11 cellular contexts compared by ENCODE assay signal in the genomic region with DNA sequence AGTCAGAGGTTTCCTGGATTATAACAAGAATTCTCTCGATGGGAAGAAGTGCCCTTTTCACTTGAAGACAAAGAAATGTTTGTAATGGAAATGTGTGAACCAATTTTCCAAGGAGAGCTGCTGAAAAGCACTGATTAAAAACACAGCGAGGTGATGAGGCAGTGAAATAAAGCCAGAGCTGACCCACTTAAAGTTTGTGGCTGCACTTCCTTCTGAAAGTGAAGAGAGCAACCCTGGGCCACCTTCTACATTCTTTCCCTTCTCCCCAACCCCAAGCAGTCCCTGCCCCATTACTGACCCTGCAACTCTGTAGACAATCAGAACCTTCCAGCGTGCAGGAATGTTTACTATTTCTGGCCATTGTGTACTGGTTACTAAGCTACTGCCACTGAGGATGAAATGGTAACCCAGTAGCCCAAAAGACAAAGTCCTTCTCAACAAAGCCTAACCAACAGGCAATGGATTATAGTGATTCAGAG.
DNase-seq lines count a peak whose midpoint lies in the region; ATAC-seq and TF ChIP-seq lines count a peak whose summit lies in the region.
"Had no signal": no experiment of that assay in that cellular context is flagged by ENCODE, and none has a peak within 500 bp of the region (broad histone marks: within the 10 kb centered on the region; RNA-seq: fewer than 3 reads in every experiment).

No MANE protein-coding gene starts in this region.

- H3K27me3 ChIP-seq in gastroesophageal sphincter: no peaks in the 10 kb centered on the region
- no peaks in the 10 kb centered on the region for H3K27me3 ChIP-seq in tibial artery
- no peaks in the 10 kb centered on the region for H3K27me3 ChIP-seq in CD8-positive, alpha-beta T cell (ENCODE audit: insufficient read depth, low read length)
- no peaks in the 10 kb centered on the region for H3K27me3 ChIP-seq in adrenal gland

- no peaks in the 10 kb centered on the region for H3K9me3 Mint-ChIP-seq in mesothelial cell of epicardium
- H3K9me3 Mint-ChIP-seq in CD8-positive, alpha-beta T cell: no peaks in the 10 kb centered on the region
- H3K9me3 Mint-ChIP-seq: activated T-cell treated with anti-CD3 and anti-CD28 coated beads, Interleukin-2, amount 50 U/mL, for 4 hours; dendritic cell treated with granulocyte-macrophage colony-stimulating factor and Interleukin-4, amounts not matched to agents 40 ng/mL and 50 ng/mL, for 4 days; stimulated activated naive CD8-positive, alpha-beta T cell treated with anti-CD3 and anti-CD28 coated beads, Interleukin-15, Interleukin-2, amounts not matched to agents 100 ng/mL and 50 ng/mL, for 24 hours had no signal

- no peaks in the 10 kb centered on the region for H3K27me3 Mint-ChIP-seq in mesothelial cell of epicardium (ENCODE audit: low read depth)
- no peaks in the 10 kb centered on the region for H3K27me3 Mint-ChIP-seq in CD8-positive, alpha-beta T cell (ENCODE audit: low read depth)
- H3K27me3 Mint-ChIP-seq: dendritic cell treated with granulocyte-macrophage colony-stimulating factor and Interleukin-4, amounts not matched to agents 40 ng/mL and 50 ng/mL, for 4 days; stimulated activated naive CD8-positive, alpha-beta T cell treated with anti-CD3 and anti-CD28 coated beads, Interleukin-15, Interleukin-2, amounts not matched to agents 100 ng/mL and 50 ng/mL, for 24 hours had no signal

- intact Hi-C loops in tibial artery (cut with DNase I; ENCODE audit: low total_unique reads): no loop called here
- intact Hi-C loops in CD8-positive, alpha-beta T cell (cut with DNase I, micrococcal nuclease): no loop called here
- intact Hi-C loops in adrenal gland (cut with DNase I): no loop called here

- H3K4me1 ChIP-seq in gastroesophageal sphincter (peaks cover 5 to 61% (median 12%) of the 10 kb centered on the region in 3 donors), tibial artery (peaks cover 0 to 25% (median 11%) of the 10 kb centered on the region in 4 donors), adrenal gland (replicated peaks in 1 of 2) (peaks cover 0 to 7% of the 10 kb centered on the region in 2 donors)
- no peaks in the 10 kb centered on the region for H3K4me1 ChIP-seq in CD8-positive, alpha-beta T cell (ENCODE audit: insufficient read depth, low read length)

- peaks cover 44% of the 10 kb centered on the region for H3K4me1 Mint-ChIP-seq in mesothelial cell of epicardium
- no peaks in the 10 kb centered on the region for H3K4me1 Mint-ChIP-seq in CD8-positive, alpha-beta T cell (ENCODE audit: low read depth)

- peak overlapping the region; percentile 83 for H3K27ac Mint-ChIP-seq in mesothelial cell of epicardium
- no peak overlapping the region for H3K27ac Mint-ChIP-seq in CD8-positive, alpha-beta T cell
- H3K27ac Mint-ChIP-seq: dendritic cell treated with granulocyte-macrophage colony-stimulating factor and Interleukin-4, amounts not matched to agents 40 ng/mL and 50 ng/mL, for 4 days; stimulated activated naive CD8-positive, alpha-beta T cell treated with anti-CD3 and anti-CD28 coated beads, Interleukin-15, Interleukin-2, amounts not matched to agents 100 ng/mL and 50 ng/mL, for 24 hours had no signal

- 0 to 18% methylated on average over 2 to 3 of the region's 3 CpGs for WGBS in gastroesophageal sphincter (ENCODE audit: low coverage in 1 of 2), 2 donors
- 59 to 68% (median 67%) methylated on average over 3 of the region's 3 CpGs for WGBS in adrenal gland, 4 donors

- POLR2A ChIA-PET in CD8-positive, alpha-beta T cell (lab: Charles Lee): no interaction called here

- H3K9me3 ChIP-seq in gastroesophageal sphincter (no peaks in the 10 kb centered on the region), tibial artery (no peaks in the 10 kb centered on the region), adrenal gland (replicated peaks in 1 of 3) (no peaks in the 10 kb centered on the region)
- H3K9me3 ChIP-seq in CD8-positive, alpha-beta T cell (ENCODE audit: low read length): no peaks in the 10 kb centered on the region

- peaks cover 15% of the 10 kb centered on the region for H3K36me3 Mint-ChIP-seq in mesothelial cell of epicardium
- no peaks in the 10 kb centered on the region for H3K36me3 Mint-ChIP-seq in CD8-positive, alpha-beta T cell

- H3K36me3 ChIP-seq in gastroesophageal sphincter (peaks cover 0 to 25% of the 10 kb centered on the region in 2 donors), tibial artery (peaks cover 0 to 23% (median 3%) of the 10 kb centered on the region in 3 donors), adrenal gland (replicated peaks in 1 of 2) (no peaks in the 10 kb centered on the region)
- no peaks in the 10 kb centered on the region for H3K36me3 ChIP-seq in CD8-positive, alpha-beta T cell (ENCODE audit: insufficient read depth, low read length)

- TF ChIP-seq CTCF in gastroesophageal sphincter (IDR thresholded peaks at IDR 0.05): no peak
- no peak for TF ChIP-seq CTCF in mesothelial cell of epicardium (IDR thresholded peaks at IDR 0.05; ENCODE audit: unreplicated experiment)
- no peak for TF ChIP-seq CTCF in tibial artery (IDR thresholded peaks at IDR 0.05)
- no peak for TF ChIP-seq CTCF in CD8-positive, alpha-beta T cell (IDR thresholded peaks at IDR 0.05)
- TF ChIP-seq CTCF in adrenal gland (IDR thresholded peaks at IDR 0.05): no peak

- ATAC-seq in gastroesophageal sphincter: no peak
- no peak for ATAC-seq in CD8-positive, alpha-beta T cell
- ATAC-seq in HG03469 (IDR thresholded peaks at IDR 0.05; ENCODE audit: unreplicated experiment): no peak
- ATAC-seq: activated T-cell treated with anti-CD3 and anti-CD28 coated beads, Interleukin-2, amount 50 U/mL, for 4 hours had no signal

- TF ChIP-seq POLR2A in gastroesophageal sphincter (IDR thresholded peaks at IDR 0.05) (no peak), adrenal gland (IDR thresholded peaks at IDR 0.05) (no peak)

- no peak overlapping the region for H3K4me3 ChIP-seq in gastroesophageal sphincter
- no peak overlapping the region for H3K4me3 ChIP-seq in tibial artery
- H3K4me3 ChIP-seq in CD8-positive, alpha-beta T cell (ENCODE audit: low read depth, low read length): no peak overlapping the region
- no peak overlapping the region for H3K4me3 ChIP-seq in adrenal gland

- H3K27ac ChIP-seq in angular gyrus (ENCODE audit: low read depth, low read length): peak overlapping the region; percentile 87
- peak overlapping the region; percentile 75 to 79 (median 78) for H3K27ac ChIP-seq in gastroesophageal sphincter
- peak overlapping the region; percentile 18 to 54 for H3K27ac ChIP-seq in tibial artery
- no peak overlapping the region for H3K27ac ChIP-seq in CD8-positive, alpha-beta T cell (ENCODE audit: low read depth, low read length)
- H3K27ac ChIP-seq in adrenal gland: no peak overlapping the region

- CTCF ChIA-PET in CD8-positive, alpha-beta T cell (lab: Charles Lee): interaction anchor here (0.5 kb wide), 1 partner anchor 138 kb away, joined by 3 read pairs; no protein-coding TSS in a partner anchor

- no peak for TF ChIP-seq EP300 in gastroesophageal sphincter (IDR thresholded peaks at IDR 0.05)

- H3K4me3 Mint-ChIP-seq in mesothelial cell of epicardium: no peak overlapping the region
- no peak overlapping the region for H3K4me3 Mint-ChIP-seq in CD8-positive, alpha-beta T cell
- H3K4me3 Mint-ChIP-seq: activated T-cell treated with anti-CD3 and anti-CD28 coated beads, Interleukin-2, amount 50 U/mL, for 4 hours; dendritic cell treated with granulocyte-macrophage colony-stimulating factor and Interleukin-4, amounts not matched to agents 40 ng/mL and 50 ng/mL, for 4 days; stimulated activated naive CD8-positive, alpha-beta T cell treated with anti-CD3 and anti-CD28 coated beads, Interleukin-15, Interleukin-2, amounts not matched to agents 100 ng/mL and 50 ng/mL, for 24 hours had no signal

- DNase-seq in mesothelial cell of epicardium (ENCODE audit: low spot score in 2 of 2, unreplicated experiment in 2 of 2): no peak
- no peak for DNase-seq in tibial artery
- DNase-seq in CD8-positive, alpha-beta T cell: no peak
- no peak for DNase-seq in adrenal gland
- DNase-seq: activated T-cell treated with anti-CD3 and anti-CD28 coated beads, Interleukin-2, amount 50 U/mL, for 4 hours; DMS79 treated with DMSO at 0.1 percent for 48 hours had no signal

Comparison
In these comparisons a context has a peak if more than half of its experiments do, and no peak if none do; other contexts are left out.
1. H3K27ac ChIP-seq: peak in angular gyrus (single experiment), gastroesophageal sphincter (4 of 4) and tibial artery (2 of 2); none in CD8-positive, alpha-beta T cell (single experiment) and adrenal gland (0 of 5).